ENCODE assay signal across 15 cellular contexts in genomic region chr12:76422154-76422877, GRCh38.
DNase-seq lines count a peak whose midpoint lies in the region; TF ChIP-seq lines count a peak whose summit lies in the region.
"Had no signal": no experiment of that assay in that cellular context is flagged by ENCODE, and none has a peak within 500 bp of the region (broad histone marks: within the 10 kb centered on the region; RNA-seq: fewer than 3 reads in every experiment).

No MANE protein-coding gene starts in this region.

- H3K27ac ChIP-seq in SK-N-SH (ENCODE audit: low read depth in 2 of 2, low read length in 1 of 2), result peak overlapping the region; percentile 48 to 91
- H3K27ac ChIP-seq: stomach had no signal

- H3K79me2 ChIP-seq in SK-N-SH (ENCODE audit: insufficient read depth), result peaks cover 76% of the 10 kb centered on the region

- H3K36me3 Mint-ChIP-seq in progenitor cell of endocrine pancreas (ENCODE audit: insufficient read depth), result peaks cover 15% of the 10 kb centered on the region
- peaks cover 41% of the 10 kb centered on the region for H3K36me3 Mint-ChIP-seq in T-helper 2 cell treated with Interferon-gamma antibody and Interleukin-4, amounts not matched to agents 5 μg/mL and 100 μg/mL, for 36 hours (ENCODE audit: low read depth)

- POLR2A ChIA-PET in SK-N-SH (lab: Yijun Ruan, JAX), result no interaction called here

- peak; percentile 6 for DNase-seq in GM03348 (ENCODE audit: low spot score)
- DNase-seq in SK-N-SH, result peak; percentile 5
- DNase-seq in epithelial cell of proximal tubule (ENCODE audit: low read depth), result no peak
- DNase-seq in progenitor cell of endocrine pancreas (ENCODE audit: low spot score, unreplicated experiment), result no peak
- no peak for DNase-seq in stimulated activated CD4-positive, alpha-beta T cell treated with anti-CD3 and anti-CD28 coated beads, Interleukin-15, amount 100 ng/mL, for 24 hours
- no peak for DNase-seq in NCI-H774 (lab: John Stamatoyannopoulos, UW)
- no peak for DNase-seq in T-helper 2 cell treated with Interferon-gamma antibody and Interleukin-4, amounts not matched to agents 5 μg/mL and 100 μg/mL, for 36 hours (ENCODE audit: low spot score)
- no peak for DNase-seq in lower leg skin (ENCODE audit: low spot score in 2 of 2)
- DNase-seq: activated CD4-positive, alpha-beta T cell treated with anti-CD3 and anti-CD28 coated beads for 1 hour; activated T-cell treated with anti-CD3 and anti-CD28 coated beads, Interleukin-2, amount 50 U/mL, for 1 hour; NCI-H1048; NCI-H526 treated with DMSO at 0.1 percent for 48 hours; SIG-M5; stomach had no signal

- peaks cover 0 to 22% of the 10 kb centered on the region in 2 experiments for H3K36me3 ChIP-seq in SK-N-SH (replicated peaks in 1 of 2; ENCODE audit: control insufficient read depth in 1 of 2, insufficient read depth in 2 of 2, low read length in 1 of 2)
- H3K36me3 ChIP-seq: stomach had no signal

- H3K27me3 Mint-ChIP-seq in progenitor cell of endocrine pancreas, result no peaks in the 10 kb centered on the region
- H3K27me3 Mint-ChIP-seq in T-helper 2 cell treated with Interferon-gamma antibody and Interleukin-4, amounts not matched to agents 5 μg/mL and 100 μg/mL, for 36 hours (ENCODE audit: low read depth), result no peaks in the 10 kb centered on the region

- 47% methylated on average over 6 of the region's 6 CpGs for WGBS in SK-N-SH (ENCODE audit: low lambda C conversion rate)
- whole genome bisulfite sequencing in lower leg skin, 2 donors, result 35 to 46% methylated on average over 6 of the region's 6 CpGs

- peaks cover 10% of the 10 kb centered on the region for H3K9me3 Mint-ChIP-seq in progenitor cell of endocrine pancreas (ENCODE audit: low read depth)
- peaks cover 38% of the 10 kb centered on the region for H3K9me3 Mint-ChIP-seq in T-helper 2 cell treated with Interferon-gamma antibody and Interleukin-4, amounts not matched to agents 5 μg/mL and 100 μg/mL, for 36 hours

- H3K9ac ChIP-seq in SK-N-SH, result peak overlapping the region; percentile 34; the same call in 1 of the 2 replicates

- no peak for TF ChIP-seq RAD21 in SK-N-SH (IDR thresholded peaks at IDR 0.05; ENCODE audit: low read length)

- peak overlapping the region; percentile 25 for H3K27ac Mint-ChIP-seq in progenitor cell of endocrine pancreas
- H3K27ac Mint-ChIP-seq in T-helper 2 cell treated with Interferon-gamma antibody and Interleukin-4, amounts not matched to agents 5 μg/mL and 100 μg/mL, for 36 hours, result no peak overlapping the region

- peaks cover 17% of the 10 kb centered on the region for H3K4me1 Mint-ChIP-seq in progenitor cell of endocrine pancreas (ENCODE audit: low read depth)
- peaks cover 26% of the 10 kb centered on the region for H3K4me1 Mint-ChIP-seq in T-helper 2 cell treated with Interferon-gamma antibody and Interleukin-4, amounts not matched to agents 5 μg/mL and 100 μg/mL, for 36 hours (ENCODE audit: low read depth)

- H2AFZ ChIP-seq in SK-N-SH (ENCODE audit: low read depth), result peak overlapping the region; percentile 19; the same call in 1 of the 2 replicates

- peaks cover 3% of the 10 kb centered on the region for H3F3A ChIP-seq in SK-N-SH (replicated peaks; ENCODE audit: insufficient read depth)

- no peak for TF ChIP-seq EP300 in SK-N-SH (IDR thresholded peaks at IDR 0.05; ENCODE audit: borderline replicate concordance in 1 of 2, low read depth in 1 of 2, low read length in 1 of 2)

- H3K4me3 ChIP-seq in SK-N-SH (ENCODE audit: low read depth in 2 of 2, low read length in 1 of 2) (peak overlapping the region; percentile 39 to 51), epithelial cell of proximal tubule (ENCODE audit: low read depth, low read length) (peak overlapping the region; percentile 37), lower leg skin (ENCODE audit: low read depth, poor library complexity, severe bottlenecking) (no peak overlapping the region)
- H3K4me3 ChIP-seq: lung, stomach had no signal

- TF ChIP-seq POLR2A in lower leg skin (IDR thresholded peaks at IDR 0.05), result no peak

- H3K27me3 ChIP-seq in SK-N-SH (ENCODE audit: insufficient read depth), result no peaks in the 10 kb centered on the region
- H3K27me3 ChIP-seq: stomach had no signal

- H3K4me2 ChIP-seq in SK-N-SH, result peak overlapping the region; percentile 64

- H3K9me2 ChIP-seq in SK-N-SH, result no peaks in the 10 kb centered on the region

- peak overlapping the region; percentile 27 for H3K4me3 Mint-ChIP-seq in progenitor cell of endocrine pancreas (ENCODE audit: low read depth)
- no peak overlapping the region for H3K4me3 Mint-ChIP-seq in T-helper 2 cell treated with Interferon-gamma antibody and Interleukin-4, amounts not matched to agents 5 μg/mL and 100 μg/mL, for 36 hours

- intact Hi-C loops in lower leg skin (cut with DNase I; ENCODE audit: low total_unique reads), result no loop called here

- CTCF ChIA-PET in SK-N-SH (lab: Yijun Ruan, JAX), result interaction anchor here (0.5 to 1.5 kb wide), 4 partner anchors 14 to 74 kb away, joined by 3 to 6 read pairs (median 4); partner anchors contain the start of gene BBS10

- H3K4me1 ChIP-seq in SK-N-SH (ENCODE audit: control insufficient read depth in 1 of 2, insufficient read depth in 2 of 2, low read depth in 1 of 2, low read length in 1 of 2), result peaks cover 9 to 18% of the 10 kb centered on the region in 2 experiments; a peak in 2 of 4 replicates

- H3K9me3 ChIP-seq in SK-N-SH, result peaks cover 22% of the 10 kb centered on the region

- TF ChIP-seq CTCF in SK-N-SH (IDR thresholded peaks at IDR 0.05) (no peak), epithelial cell of proximal tubule (conservative IDR thresholded peaks at IDR 0.05; ENCODE audit: low read depth, low read length) (no peak), progenitor cell of endocrine pancreas (IDR thresholded peaks at IDR 0.05; ENCODE audit: unreplicated experiment) (no peak), lower leg skin (IDR thresholded peaks at IDR 0.05) (no peak)

- no peaks in the 10 kb centered on the region for H4K20me1 ChIP-seq in SK-N-SH (ENCODE audit: insufficient read depth)

TF ChIP-seq in SK-N-SH, 30 proteins besides CTCF, POLR2A, EP300 and RAD21:
- TF ChIP-seq PBX3 (IDR thresholded peaks at IDR 0.05), result no peak
- TF ChIP-seq JUND (IDR thresholded peaks at IDR 0.05), result no peak
- no peak for TF ChIP-seq TCF12 (IDR thresholded peaks at IDR 0.05)
- TF ChIP-seq SMC3 (IDR thresholded peaks at IDR 0.05; ENCODE audit: low read depth, low read length), result no peak
- TF ChIP-seq USF1 (IDR thresholded peaks at IDR 0.05; ENCODE audit: borderline replicate concordance, low read depth), result no peak
- TF ChIP-seq ELF1 (IDR thresholded peaks at IDR 0.05), result no peak
- TF ChIP-seq TEAD4 (IDR thresholded peaks at IDR 0.05; ENCODE audit: borderline replicate concordance, insufficient read depth), result no peak
- TF ChIP-seq MAX (IDR thresholded peaks at IDR 0.05; ENCODE audit: low read depth), result no peak
- TF ChIP-seq RFX5 (IDR thresholded peaks at IDR 0.05; ENCODE audit: low read length), result no peak
- no peak for TF ChIP-seq IRF3 (IDR thresholded peaks at IDR 0.05; ENCODE audit: low read depth, low read length)
- TF ChIP-seq NRF1 (IDR thresholded peaks at IDR 0.05; ENCODE audit: low read depth, low read length), result no peak
- no peak for TF ChIP-seq ZBTB33 (IDR thresholded peaks at IDR 0.05; ENCODE audit: borderline replicate concordance, low read depth)
- TF ChIP-seq FOSL2 (IDR thresholded peaks at IDR 0.05; ENCODE audit: borderline replicate concordance, low read depth), result no peak

Comparison
In these comparisons a context has a peak if more than half of its experiments do, and no peak if none do; other contexts are left out.
1. DNase-seq: peak in GM03348 (single experiment) and SK-N-SH (single experiment); none in epithelial cell of proximal tubule (single experiment), progenitor cell of endocrine pancreas (single experiment), stimulated activated CD4-positive, alpha-beta T cell treated with anti-CD3 and anti-CD28 coated beads, Interleukin-15, amount 100 ng/mL, for 24 hours (single experiment), NCI-H774 (single experiment), T-helper 2 cell treated with Interferon-gamma antibody and Interleukin-4, amounts not matched to agents 5 μg/mL and 100 μg/mL, for 36 hours (single experiment) and lower leg skin (0 of 2).